In the genomic region with DNA sequence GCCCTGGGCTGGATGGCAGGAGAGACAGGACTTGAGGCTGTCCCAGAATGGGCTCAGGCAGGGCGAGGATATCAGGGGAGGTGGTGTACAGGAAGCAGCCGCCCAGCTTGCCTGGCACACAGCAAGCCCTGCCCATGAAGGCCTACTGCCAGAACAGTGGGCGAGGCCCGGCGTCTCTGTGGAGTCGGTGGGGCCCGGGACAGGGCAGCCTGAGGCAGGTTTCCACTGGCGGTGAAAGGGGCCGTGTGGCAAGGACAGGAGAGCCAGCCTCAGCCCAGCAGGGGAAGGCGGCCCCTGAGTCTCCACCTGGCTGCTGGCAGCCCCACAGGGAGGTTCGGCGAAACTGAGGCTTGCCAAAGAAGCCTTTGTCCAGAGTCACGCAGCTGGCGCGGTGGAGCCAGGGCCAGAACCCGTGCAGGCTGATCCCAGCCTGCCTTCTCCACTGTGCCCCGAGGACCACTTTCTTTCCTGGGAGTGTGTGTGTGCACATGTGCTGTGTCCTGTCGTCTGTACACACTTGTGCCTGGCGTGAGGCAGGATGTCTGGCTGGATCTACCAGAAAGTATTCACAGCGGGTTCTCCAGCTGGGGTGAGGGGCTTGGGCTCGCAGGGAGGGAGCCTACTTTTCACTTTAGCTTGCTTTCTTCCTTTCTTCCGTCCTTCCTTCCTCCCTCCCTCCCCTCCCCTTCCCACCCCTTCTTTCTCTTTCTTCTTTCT, we compare ENCODE assay signal across 8 cellular contexts. TPM values are rescaled to one million over a fixed set of nuclear protein-coding genes. Genes with fewer than 3 reads are reported as not detected.
DNase-seq lines count a peak whose midpoint lies in the region; ATAC-seq lines count a peak whose summit lies in the region.

No MANE protein-coding gene starts in this region.

- H3K27ac Mint-ChIP-seq in activated CD4-positive, alpha-beta T cell treated with anti-CD3 and anti-CD28 coated beads, Interleukin-2, amount 10 ng/mL, durations not matched to agents 7 days and 5 days: peak overlapping the region; percentile 90

- H3K4ac ChIP-seq in mesenchymal stem cell (ENCODE audit: low read depth in 1 of 2, low read length in 2 of 2): peak overlapping the region; percentile 80 to 95

- no peak overlapping the region for H2AFZ ChIP-seq in mesenchymal stem cell (ENCODE audit: low read depth, low read length)

- H3K9me3 ChIP-seq in MG63 (no peaks in the 10 kb centered on the region), mesenchymal stem cell (ENCODE audit: control insufficient read depth, low read length) (no peaks in the 10 kb centered on the region)

- DNase-seq in DMS153 (lab: John Stamatoyannopoulos, UW): peak; percentile 29
- DNase-seq in MG63: peak; percentile 92
- DNase-seq in activated CD4-positive, alpha-beta T cell treated with anti-CD3 and anti-CD28 coated beads, Interleukin-2, amount 10 ng/mL, durations not matched to agents 7 days and 5 days: peak; percentile 71
- DNase-seq in dermis blood vessel endothelial cell: peak; percentile 64
- DNase-seq in mesenchymal stem cell: peak; percentile 55
- peak; percentile 40 for DNase-seq in stimulated activated CD8-positive, alpha-beta memory T cell treated with anti-CD3 and anti-CD28 coated beads, Interleukin-15, amount 100 ng/mL, for 48 hours (ENCODE audit: low read depth in 2 of 2)
- no peak for DNase-seq in retina

- H3K4me3 Mint-ChIP-seq in activated CD4-positive, alpha-beta T cell treated with anti-CD3 and anti-CD28 coated beads, Interleukin-2, amount 10 ng/mL, durations not matched to agents 7 days and 5 days: peak overlapping the region; percentile 85

- no peak overlapping the region for H2BK120ac ChIP-seq in mesenchymal stem cell (ENCODE audit: low read depth, low read length)

- peaks cover 42% of the 10 kb centered on the region for H3K4me1 ChIP-seq in mesenchymal stem cell (ENCODE audit: control insufficient read depth, insufficient read depth, low read depth, low read length)

- peak overlapping the region; percentile 60 to 93 for H3K18ac ChIP-seq in mesenchymal stem cell (ENCODE audit: low read depth in 1 of 2, low read length in 2 of 2)

- peaks cover 13% of the 10 kb centered on the region for H3K79me1 ChIP-seq in mesenchymal stem cell (replicated peaks; ENCODE audit: low read length, poor library complexity, severe bottlenecking)

- peak overlapping the region; percentile 91 for H3K9ac ChIP-seq in mesenchymal stem cell (ENCODE audit: low read length)

- H3K14ac ChIP-seq in mesenchymal stem cell (ENCODE audit: low read length in 2 of 2): peak overlapping the region in 1 of 2 experiments; percentile 81

- peaks cover 40% of the 10 kb centered on the region for H3K4me1 Mint-ChIP-seq in activated CD4-positive, alpha-beta T cell treated with anti-CD3 and anti-CD28 coated beads, Interleukin-2, amount 10 ng/mL, durations not matched to agents 7 days and 5 days

- H4K91ac ChIP-seq in mesenchymal stem cell (ENCODE audit: low read length): peak overlapping the region; percentile 53

- CTCF ChIA-PET in activated CD4-positive, alpha-beta T cell treated with anti-CD3 and anti-CD28 coated beads, Interleukin-2, amount 10 ng/mL, durations not matched to agents 7 days and 5 days (lab: Charles Lee): no interaction called here

- peak overlapping the region; percentile 54 for H2AK5ac ChIP-seq in mesenchymal stem cell (ENCODE audit: low read length, severe bottlenecking)

- peak overlapping the region; percentile 87 for H4K8ac ChIP-seq in mesenchymal stem cell (ENCODE audit: low read length)

- H3K23ac ChIP-seq in mesenchymal stem cell (ENCODE audit: low read length in 2 of 2): peak overlapping the region in 1 of 2 experiments; percentile 18

- WGBS in mesenchymal stem cell: 41% methylated on average over 22 of the region's 22 CpGs

- POLR2A ChIA-PET in activated CD4-positive, alpha-beta T cell treated with anti-CD3 and anti-CD28 coated beads, Interleukin-2, amount 10 ng/mL, durations not matched to agents 7 days and 5 days (lab: Charles Lee): no interaction called here

- H3K4me2 ChIP-seq in mesenchymal stem cell (ENCODE audit: low read length, poor library complexity, severe bottlenecking): peak overlapping the region; percentile 74

- ATAC-seq in HG03432 (IDR thresholded peaks at IDR 0.05; ENCODE audit: unreplicated experiment): no peak

- H3K4me3 ChIP-seq in MG63 (peak overlapping the region; percentile 97), mesenchymal stem cell (ENCODE audit: insufficient read depth in 1 of 2, low read depth in 1 of 2, low read length in 2 of 2) (peak overlapping the region; percentile 88 to 94)

- H3K27me3 Mint-ChIP-seq in activated CD4-positive, alpha-beta T cell treated with anti-CD3 and anti-CD28 coated beads, Interleukin-2, amount 10 ng/mL, durations not matched to agents 7 days and 5 days: no peaks in the 10 kb centered on the region

- H2BK5ac ChIP-seq in mesenchymal stem cell (ENCODE audit: low read depth, low read length, poor library complexity, severe bottlenecking): no peak overlapping the region

- H3K27ac ChIP-seq in mesenchymal stem cell (ENCODE audit: low read length, poor library complexity, severe bottlenecking): peak overlapping the region; percentile 85

- no peaks in the 10 kb centered on the region for H3K36me3 Mint-ChIP-seq in activated CD4-positive, alpha-beta T cell treated with anti-CD3 and anti-CD28 coated beads, Interleukin-2, amount 10 ng/mL, durations not matched to agents 7 days and 5 days (ENCODE audit: low read depth)

- peak overlapping the region; percentile 68 for H2BK15ac ChIP-seq in mesenchymal stem cell (ENCODE audit: low read depth, poor library complexity, severe bottlenecking)

- no peaks in the 10 kb centered on the region for H3K9me3 Mint-ChIP-seq in activated CD4-positive, alpha-beta T cell treated with anti-CD3 and anti-CD28 coated beads, Interleukin-2, amount 10 ng/mL, durations not matched to agents 7 days and 5 days

- H3K27me3 ChIP-seq in MG63 (no peaks in the 10 kb centered on the region), mesenchymal stem cell (ENCODE audit: control insufficient read depth in 1 of 2, insufficient read depth in 1 of 2, low read length in 2 of 2) (no peaks in the 10 kb centered on the region)

- peaks cover 22% of the 10 kb centered on the region for H3K36me3 ChIP-seq in MG63
- H3K36me3 ChIP-seq in mesenchymal stem cell (ENCODE audit: control insufficient read depth in 1 of 2, insufficient read depth in 2 of 2, low read depth in 1 of 2, low read length in 2 of 2): peaks cover 10 to 27% of the 10 kb centered on the region in 2 experiments

- H2BK12ac ChIP-seq in mesenchymal stem cell (ENCODE audit: low read length in 2 of 2): peak overlapping the region in 1 of 2 experiments; percentile 76

RNA-seq across cellular contexts. Expression of a gene that starts 1.2 kb away (rescaled TPM):
- total RNA-seq in MG63 (2014; rRNA removed; shearing (Covaris generic); ENCODE audit: low replicate concordance): 465 and 558 TPM in 2 replicates
- 100 to 1,000 TPM in 1 of 2 experiments, 10 to 100 TPM in 1; 90.9 to 122 TPM for total RNA-seq in activated CD4-positive, alpha-beta T cell treated with anti-CD3 and anti-CD28 coated beads, Interleukin-2, amount 10 ng/mL, durations not matched to agents 7 days and 5 days
- 361 and 465 TPM in 2 replicates for total RNA-seq in dermis blood vessel endothelial cell
- polyA plus RNA-seq in mesenchymal stem cell (2013, experiment 1 of 2): 245 TPM
- polyA plus RNA-seq in mesenchymal stem cell (2013, experiment 2 of 2): 258 TPM

RNA-seq across cellular contexts. Expression of a gene that starts 9.3 kb away (rescaled TPM):
- total RNA-seq in MG63 (2014; rRNA removed; shearing (Covaris generic); ENCODE audit: low replicate concordance): 7.9 and 19.0 TPM in 2 replicates
- total RNA-seq in activated CD4-positive, alpha-beta T cell treated with anti-CD3 and anti-CD28 coated beads, Interleukin-2, amount 10 ng/mL, durations not matched to agents 7 days and 5 days: 10 to 100 TPM in 1 of 2 experiments, 1 to 10 TPM in 1; 9.5 to 10.4 TPM
- total RNA-seq in dermis blood vessel endothelial cell: 11.7 and 14.8 TPM in 2 replicates
- 11.0 TPM for polyA plus RNA-seq in mesenchymal stem cell (2013, experiment 1 of 2)
- 10.6 TPM for polyA plus RNA-seq in mesenchymal stem cell (2013, experiment 2 of 2)

RNA-seq across cellular contexts. Expression of a gene that starts 34.4 kb away (rescaled TPM):
- total RNA-seq in MG63 (2014; rRNA removed; shearing (Covaris generic); ENCODE audit: low replicate concordance): 50.6 and 61.7 TPM in 2 replicates
- 10 to 100 TPM; 42.9 to 44.6 TPM for total RNA-seq in activated CD4-positive, alpha-beta T cell treated with anti-CD3 and anti-CD28 coated beads, Interleukin-2, amount 10 ng/mL, durations not matched to agents 7 days and 5 days
- total RNA-seq in dermis blood vessel endothelial cell: 29.4 and 38.0 TPM in 2 replicates
- 14.5 TPM for polyA plus RNA-seq in mesenchymal stem cell (2013, experiment 1 of 2)
- 15.3 TPM for polyA plus RNA-seq in mesenchymal stem cell (2013, experiment 2 of 2)

RNA-seq across cellular contexts. Expression of a gene that starts 42.0 kb away (rescaled TPM):
- total RNA-seq in MG63 (2014; rRNA removed; shearing (Covaris generic); ENCODE audit: low replicate concordance): 0.10 TPM in 1 of 2 replicates, not detected in the other
- total RNA-seq in activated CD4-positive, alpha-beta T cell treated with anti-CD3 and anti-CD28 coated beads, Interleukin-2, amount 10 ng/mL, durations not matched to agents 7 days and 5 days: 1 to 10 TPM; 1.4 to 1.9 TPM
- 1.7 and 1.9 TPM in 2 replicates for total RNA-seq in dermis blood vessel endothelial cell
- polyA plus RNA-seq in mesenchymal stem cell (2013, experiment 1 of 2): 0.08 TPM
- polyA plus RNA-seq in mesenchymal stem cell (2013, experiment 2 of 2): 0.05 TPM
